Comparison of ENCODE assay signal across 1 cellular context in genomic region chr1:198443374-198444233, GRCh38.
TF ChIP-seq lines count a peak whose summit lies in the region.

No MANE protein-coding gene starts in this region.

TF ChIP-seq in SK-N-SH, 30 proteins besides CTCF, POLR2A, EP300 and RAD21 (continued from another document):
- TF ChIP-seq, protein P1, sequence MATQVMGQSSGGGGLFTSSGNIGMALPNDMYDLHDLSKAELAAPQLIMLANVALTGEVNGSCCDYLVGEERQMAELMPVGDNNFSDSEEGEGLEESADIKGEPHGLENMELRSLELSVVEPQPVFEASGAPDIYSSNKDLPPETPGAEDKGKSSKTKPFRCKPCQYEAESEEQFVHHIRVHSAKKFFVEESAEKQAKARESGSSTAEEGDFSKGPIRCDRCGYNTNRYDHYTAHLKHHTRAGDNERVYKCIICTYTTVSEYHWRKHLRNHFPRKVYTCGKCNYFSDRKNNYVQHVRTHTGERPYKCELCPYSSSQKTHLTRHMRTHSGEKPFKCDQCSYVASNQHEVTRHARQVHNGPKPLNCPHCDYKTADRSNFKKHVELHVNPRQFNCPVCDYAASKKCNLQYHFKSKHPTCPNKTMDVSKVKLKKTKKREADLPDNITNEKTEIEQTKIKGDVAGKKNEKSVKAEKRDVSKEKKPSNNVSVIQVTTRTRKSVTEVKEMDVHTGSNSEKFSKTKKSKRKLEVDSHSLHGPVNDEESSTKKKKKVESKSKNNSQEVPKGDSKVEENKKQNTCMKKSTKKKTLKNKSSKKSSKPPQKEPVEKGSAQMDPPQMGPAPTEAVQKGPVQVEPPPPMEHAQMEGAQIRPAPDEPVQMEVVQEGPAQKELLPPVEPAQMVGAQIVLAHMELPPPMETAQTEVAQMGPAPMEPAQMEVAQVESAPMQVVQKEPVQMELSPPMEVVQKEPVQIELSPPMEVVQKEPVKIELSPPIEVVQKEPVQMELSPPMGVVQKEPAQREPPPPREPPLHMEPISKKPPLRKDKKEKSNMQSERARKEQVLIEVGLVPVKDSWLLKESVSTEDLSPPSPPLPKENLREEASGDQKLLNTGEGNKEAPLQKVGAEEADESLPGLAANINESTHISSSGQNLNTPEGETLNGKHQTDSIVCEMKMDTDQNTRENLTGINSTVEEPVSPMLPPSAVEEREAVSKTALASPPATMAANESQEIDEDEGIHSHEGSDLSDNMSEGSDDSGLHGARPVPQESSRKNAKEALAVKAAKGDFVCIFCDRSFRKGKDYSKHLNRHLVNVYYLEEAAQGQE (IDR thresholded peaks at IDR 0.05; ENCODE audit: low read depth, low read length): 0 out of 2 replicates have a peak, but pooled peaks have one; percentile 19
- no peak for TF ChIP-seq EZH2phosphoT487 (IDR thresholded peaks at IDR 0.05; ENCODE audit: borderline replicate concordance, low read depth)
- TF ChIP-seq, protein P2, sequence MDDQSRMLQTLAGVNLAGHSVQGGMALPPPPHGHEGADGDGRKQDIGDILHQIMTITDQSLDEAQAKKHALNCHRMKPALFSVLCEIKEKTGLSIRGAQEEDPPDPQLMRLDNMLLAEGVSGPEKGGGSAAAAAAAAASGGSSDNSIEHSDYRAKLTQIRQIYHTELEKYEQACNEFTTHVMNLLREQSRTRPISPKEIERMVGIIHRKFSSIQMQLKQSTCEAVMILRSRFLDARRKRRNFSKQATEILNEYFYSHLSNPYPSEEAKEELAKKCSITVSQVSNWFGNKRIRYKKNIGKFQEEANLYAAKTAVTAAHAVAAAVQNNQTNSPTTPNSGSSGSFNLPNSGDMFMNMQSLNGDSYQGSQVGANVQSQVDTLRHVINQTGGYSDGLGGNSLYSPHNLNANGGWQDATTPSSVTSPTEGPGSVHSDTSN (IDR thresholded peaks at IDR 0.05): peak; percentile 93
- no peak; the same call in 1 of the 2 replicates for TF ChIP-seq TAF1 (IDR thresholded peaks at IDR 0.05; ENCODE audit: borderline replicate concordance, low read depth, low read length)
- no peak for TF ChIP-seq NRF1 (IDR thresholded peaks at IDR 0.05; ENCODE audit: low read depth, low read length)
- TF ChIP-seq, protein P3, sequence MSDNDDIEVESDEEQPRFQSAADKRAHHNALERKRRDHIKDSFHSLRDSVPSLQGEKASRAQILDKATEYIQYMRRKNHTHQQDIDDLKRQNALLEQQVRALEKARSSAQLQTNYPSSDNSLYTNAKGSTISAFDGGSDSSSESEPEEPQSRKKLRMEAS (IDR thresholded peaks at IDR 0.05; ENCODE audit: low read depth): 0 out of 2 replicates have a peak, but pooled peaks have one; percentile 25
- no peak for TF ChIP-seq MXI1 (IDR thresholded peaks at IDR 0.05; ENCODE audit: low read depth, low read length)
- TF ChIP-seq GATA2 (CRISPR knock-in tag; IDR thresholded peaks at IDR 0.05): no peak
